ENCODE assay signal across 8 cellular contexts in the genomic region with DNA sequence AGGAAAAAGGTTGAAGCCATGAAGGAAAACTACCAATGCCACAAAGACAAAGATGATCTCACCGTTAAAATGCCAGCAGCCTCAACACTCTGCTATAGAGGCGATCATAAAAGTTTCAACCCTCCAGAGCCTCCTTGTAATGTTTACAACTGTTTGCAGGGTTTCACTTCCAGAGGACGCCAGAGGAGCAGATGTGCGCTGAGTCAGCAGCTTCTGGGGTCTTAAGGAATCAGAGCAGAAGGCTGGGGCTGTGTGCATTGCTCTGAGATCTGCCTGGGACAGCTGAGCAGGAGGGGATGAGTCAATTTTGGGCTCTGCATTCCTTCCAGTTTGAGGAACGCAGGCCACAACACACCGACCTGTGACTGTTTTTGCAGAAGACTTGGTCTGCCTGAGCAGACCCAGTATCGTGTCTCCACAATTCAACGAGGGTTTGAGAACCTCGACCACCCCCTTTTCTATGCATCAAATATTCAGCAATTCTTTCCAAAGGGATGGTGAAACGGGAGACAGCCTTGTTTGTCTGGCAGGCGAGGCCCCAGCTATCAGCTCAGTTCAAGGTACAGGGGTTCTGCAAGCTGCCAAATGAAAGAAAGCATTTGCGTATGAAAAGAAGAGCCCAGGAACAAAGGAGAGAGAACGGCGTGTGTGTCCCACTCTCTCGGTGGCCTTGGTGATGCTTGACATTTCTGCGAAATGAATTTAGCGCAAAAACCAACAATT.
DNase-seq lines count a peak whose midpoint lies in the region; ATAC-seq lines count a peak whose summit lies in the region.

No MANE protein-coding gene starts in this region.

- DNase-seq in EL (peak; percentile 70), neuronal stem cell (ENCODE audit: low spot score) (peak; percentile 21), T-cell (no peak)
- no peak for DNase-seq in activated T-cell treated with anti-CD3 and anti-CD28 coated beads, Interleukin-2, amount 50 U/mL, for 72 hours

- no peak overlapping the region for H2BK12ac ChIP-seq in neuronal stem cell (ENCODE audit: low read length)

- H2BK5ac ChIP-seq in neuronal stem cell (ENCODE audit: low read length): no peak overlapping the region

- H3K27me3 Mint-ChIP-seq in dendritic cell treated with granulocyte-macrophage colony-stimulating factor and Interleukin-4, amounts not matched to agents 40 ng/mL and 50 ng/mL, for 4 days: peaks cover 36% of the 10 kb centered on the region
- H3K27me3 Mint-ChIP-seq in T-cell: peaks cover 4 to 17% of the 10 kb centered on the region in 2 donors
- H3K27me3 Mint-ChIP-seq in activated T-cell treated with anti-CD3 and anti-CD28 coated beads, Interleukin-2, amount 50 U/mL, for 72 hours (ENCODE audit: low read depth): no peaks in the 10 kb centered on the region

- peaks cover 22% of the 10 kb centered on the region for H3K4me1 Mint-ChIP-seq in dendritic cell treated with granulocyte-macrophage colony-stimulating factor and Interleukin-4, amounts not matched to agents 40 ng/mL and 50 ng/mL, for 4 days (ENCODE audit: low read depth)
- peaks cover 0 to 5% (median 0%) of the 10 kb centered on the region in 3 donors for H3K4me1 Mint-ChIP-seq in T-cell
- H3K4me1 Mint-ChIP-seq in activated T-cell treated with anti-CD3 and anti-CD28 coated beads, Interleukin-2, amount 50 U/mL, for 72 hours (ENCODE audit: low read depth): peaks cover 7% of the 10 kb centered on the region

- no peak overlapping the region for H2BK15ac ChIP-seq in neuronal stem cell (ENCODE audit: low read length)

- no peak overlapping the region for H4K91ac ChIP-seq in neuronal stem cell (ENCODE audit: low read depth, low read length, poor library complexity)

- H2AK5ac ChIP-seq in neuronal stem cell (ENCODE audit: low read depth, low read length): no peak overlapping the region

- no peak overlapping the region for H4K8ac ChIP-seq in neuronal stem cell (ENCODE audit: low read depth, low read length)

- H3K9me3 ChIP-seq in HUES6 (ENCODE audit: control insufficient read depth, insufficient read depth, low read depth, low read length): no peaks in the 10 kb centered on the region
- H3K9me3 ChIP-seq in neuronal stem cell (replicated peaks in 1 of 2; ENCODE audit: control insufficient read depth in 2 of 2, insufficient read depth in 1 of 2, low read depth in 1 of 2, low read length in 2 of 2): no peaks in the 10 kb centered on the region

- H3K14ac ChIP-seq in neuronal stem cell (ENCODE audit: low read length): no peak overlapping the region

- intact Hi-C loops in dendritic cell treated with granulocyte-macrophage colony-stimulating factor and Interleukin-4, amounts not matched to agents 40 ng/mL and 50 ng/mL, for 4 days (cut with micrococcal nuclease): no loop called here

- H3K36me3 Mint-ChIP-seq in dendritic cell treated with granulocyte-macrophage colony-stimulating factor and Interleukin-4, amounts not matched to agents 40 ng/mL and 50 ng/mL, for 4 days (ENCODE audit: low read depth): no peaks in the 10 kb centered on the region
- no peaks in the 10 kb centered on the region for H3K36me3 Mint-ChIP-seq in T-cell
- H3K36me3 Mint-ChIP-seq in activated T-cell treated with anti-CD3 and anti-CD28 coated beads, Interleukin-2, amount 50 U/mL, for 72 hours (ENCODE audit: insufficient read depth in 2 of 2): no peaks in the 10 kb centered on the region

- H3K36me3 ChIP-seq in HUES6 (ENCODE audit: control insufficient read depth, insufficient read depth, low read length) (no peaks in the 10 kb centered on the region), neuronal stem cell (replicated peaks in 1 of 2; ENCODE audit: control insufficient read depth in 2 of 2, insufficient read depth in 2 of 2, low read length in 2 of 2) (no peaks in the 10 kb centered on the region)

- H3K4me3 ChIP-seq in HUES6 (ENCODE audit: low read depth, low read length) (peak overlapping the region; percentile 33), neuronal stem cell (ENCODE audit: low read length in 2 of 2) (peak overlapping the region in 1 of 2 donors; percentile 21)

- H3K27ac ChIP-seq in HUES6 (ENCODE audit: low read depth, low read length) (no peak overlapping the region), neuronal stem cell (replicated peaks; ENCODE audit: low read length) (peak overlapping the region; percentile 4)

- peak overlapping the region; percentile 79 for H2AFZ ChIP-seq in neuronal stem cell (ENCODE audit: low read length)

- H3K27ac Mint-ChIP-seq in dendritic cell treated with granulocyte-macrophage colony-stimulating factor and Interleukin-4, amounts not matched to agents 40 ng/mL and 50 ng/mL, for 4 days: peak overlapping the region; percentile 23
- H3K27ac Mint-ChIP-seq in T-cell: no peak overlapping the region
- H3K27ac Mint-ChIP-seq in activated T-cell treated with anti-CD3 and anti-CD28 coated beads, Interleukin-2, amount 50 U/mL, for 72 hours: no peak overlapping the region

- no peak overlapping the region for H3K4me3 Mint-ChIP-seq in dendritic cell treated with granulocyte-macrophage colony-stimulating factor and Interleukin-4, amounts not matched to agents 40 ng/mL and 50 ng/mL, for 4 days
- no peak overlapping the region for H3K4me3 Mint-ChIP-seq in T-cell
- no peak overlapping the region for H3K4me3 Mint-ChIP-seq in activated T-cell treated with anti-CD3 and anti-CD28 coated beads, Interleukin-2, amount 50 U/mL, for 72 hours

- H3K4me1 ChIP-seq in HUES6 (ENCODE audit: control insufficient read depth, insufficient read depth, low read length) (peaks cover 16% of the 10 kb centered on the region), neuronal stem cell (ENCODE audit: control insufficient read depth in 2 of 2, insufficient read depth in 1 of 2, low read depth in 1 of 2, low read length in 2 of 2) (peaks cover 11 to 12% of the 10 kb centered on the region in 2 donors)

- H3K79me1 ChIP-seq in neuronal stem cell (ENCODE audit: low read depth, low read length): no peaks in the 10 kb centered on the region

- CTCF ChIA-PET in T-cell (lab: Charles Lee): no interaction called here

- POLR2A ChIA-PET in T-cell (lab: Charles Lee): no interaction called here

- ATAC-seq in T-cell (replicated peaks in 1 of 4) (no peak), GM21423 (IDR thresholded peaks at IDR 0.05; ENCODE audit: unreplicated experiment) (no peak)
- no peak for ATAC-seq in activated CD4-positive, CD25-positive, alpha-beta regulatory T cell treated with anti-CD3 and anti-CD28 coated beads, Interleukin-2, amount 50 U/mL, for 24 hours
- ATAC-seq in activated T-cell treated with anti-CD3 and anti-CD28 coated beads, Interleukin-2, amount 50 U/mL, for 72 hours (replicated peaks in 1 of 2): no peak

- peak overlapping the region; percentile 46 for H3K4me2 ChIP-seq in neuronal stem cell (ENCODE audit: insufficient read depth, low read length, poor library complexity, severe bottlenecking)

- no peaks in the 10 kb centered on the region for H3K9me3 Mint-ChIP-seq in dendritic cell treated with granulocyte-macrophage colony-stimulating factor and Interleukin-4, amounts not matched to agents 40 ng/mL and 50 ng/mL, for 4 days
- H3K9me3 Mint-ChIP-seq in T-cell: no peaks in the 10 kb centered on the region
- H3K9me3 Mint-ChIP-seq in activated T-cell treated with anti-CD3 and anti-CD28 coated beads, Interleukin-2, amount 50 U/mL, for 72 hours: no peaks in the 10 kb centered on the region

- H3K9ac ChIP-seq in HUES6 (ENCODE audit: low read length): peak overlapping the region; percentile 3
- no peak overlapping the region for H3K9ac ChIP-seq in neuronal stem cell (ENCODE audit: low read depth, low read length, poor library complexity)

- no CpG with 5 or more reads among the region's 17 CpGs for WGBS in neuronal stem cell (ENCODE audit: extremely low coverage in 2 of 2, insufficient read length in 2 of 2, insufficient replicate concordance in 1 of 2), 2 donors

- H2BK120ac ChIP-seq in neuronal stem cell (ENCODE audit: low read depth, low read length): no peak overlapping the region

- no peak overlapping the region for H3K23ac ChIP-seq in neuronal stem cell (ENCODE audit: low read depth, low read length, poor library complexity)

- no peaks in the 10 kb centered on the region for H3K27me3 ChIP-seq in HUES6 (ENCODE audit: control insufficient read depth, insufficient read depth, low read length)
- H3K27me3 ChIP-seq in neuronal stem cell (ENCODE audit: control insufficient read depth in 3 of 3, insufficient read depth in 3 of 3, low read depth in 1 of 3, low read length in 3 of 3): peaks cover 0 to 2% (median 0%) of the 10 kb centered on the region in 3 experiments

- H3K4ac ChIP-seq in neuronal stem cell (ENCODE audit: low read length): no peak overlapping the region

- H3K18ac ChIP-seq in neuronal stem cell (ENCODE audit: low read length): no peak overlapping the region

Comparison
In these comparisons a context has a peak if more than half of its experiments do, and no peak if none do; other contexts are left out.
1. DNase-seq: peak in EL (single experiment) and neuronal stem cell (single experiment); none in T-cell (0 of 34) and activated T-cell treated with anti-CD3 and anti-CD28 coated beads, Interleukin-2, amount 50 U/mL, for 72 hours (0 of 2).